ENCODE assay signal across 1 cellular context in genomic region chr3:101994386-101994785, GRCh38.
TF ChIP-seq lines count a peak whose summit lies in the region.

No MANE protein-coding gene starts in this region.

TF ChIP-seq in SK-N-SH, 30 proteins besides CTCF, POLR2A, EP300 and RAD21 (continued from another document):
- TF ChIP-seq, protein P1, sequence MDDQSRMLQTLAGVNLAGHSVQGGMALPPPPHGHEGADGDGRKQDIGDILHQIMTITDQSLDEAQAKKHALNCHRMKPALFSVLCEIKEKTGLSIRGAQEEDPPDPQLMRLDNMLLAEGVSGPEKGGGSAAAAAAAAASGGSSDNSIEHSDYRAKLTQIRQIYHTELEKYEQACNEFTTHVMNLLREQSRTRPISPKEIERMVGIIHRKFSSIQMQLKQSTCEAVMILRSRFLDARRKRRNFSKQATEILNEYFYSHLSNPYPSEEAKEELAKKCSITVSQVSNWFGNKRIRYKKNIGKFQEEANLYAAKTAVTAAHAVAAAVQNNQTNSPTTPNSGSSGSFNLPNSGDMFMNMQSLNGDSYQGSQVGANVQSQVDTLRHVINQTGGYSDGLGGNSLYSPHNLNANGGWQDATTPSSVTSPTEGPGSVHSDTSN (IDR thresholded peaks at IDR 0.05) = peak; percentile 73
- TF ChIP-seq TCF12 (IDR thresholded peaks at IDR 0.05) = peak; percentile 29; the same call in 1 of the 2 replicates
